In the genomic region with DNA sequence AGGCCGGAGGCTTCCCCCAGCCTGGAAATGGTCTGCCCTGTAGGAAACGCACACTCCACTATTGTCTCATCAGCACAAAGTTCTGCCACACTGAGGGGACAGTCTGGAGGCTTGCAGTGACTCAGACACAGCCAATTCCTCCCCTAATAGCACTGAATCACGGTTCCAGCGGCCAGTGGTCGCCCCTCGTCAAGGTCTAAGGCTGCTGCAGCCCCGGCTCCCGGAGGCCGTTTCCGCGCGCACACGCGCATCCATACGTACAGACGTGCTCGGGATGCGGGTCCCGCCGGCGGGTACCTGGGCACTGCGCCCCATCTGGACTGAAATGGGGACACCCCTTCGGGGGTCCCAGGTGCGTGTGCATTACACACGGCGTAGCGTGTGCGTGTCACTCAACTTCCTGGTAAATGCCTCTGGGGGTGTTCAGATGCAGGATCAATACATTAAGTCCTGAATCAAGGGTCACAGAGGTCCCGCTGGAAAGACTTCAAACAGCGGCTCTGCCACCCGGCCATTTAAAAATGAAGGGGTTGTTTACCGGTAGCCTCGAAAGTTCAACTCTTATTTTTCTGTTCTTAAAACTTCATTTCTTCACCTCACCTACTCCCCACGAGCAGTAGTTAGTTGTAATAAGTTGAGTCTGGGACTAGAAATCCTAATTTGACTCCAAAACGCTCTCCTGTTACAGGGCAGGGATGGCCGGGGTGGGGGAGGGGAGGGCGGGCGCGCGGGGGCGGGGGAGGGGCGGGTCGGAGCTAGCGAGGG, we compare ENCODE assay signal across 1 cellular context.
TF ChIP-seq lines count a peak whose summit lies in the region.

No MANE protein-coding gene starts in this region.

TF ChIP-seq in HepG2, 621 proteins besides CTCF, POLR2A, EP300 and RAD21 (continued from another document and continues in another):
- TF ChIP-seq, protein P1, sequence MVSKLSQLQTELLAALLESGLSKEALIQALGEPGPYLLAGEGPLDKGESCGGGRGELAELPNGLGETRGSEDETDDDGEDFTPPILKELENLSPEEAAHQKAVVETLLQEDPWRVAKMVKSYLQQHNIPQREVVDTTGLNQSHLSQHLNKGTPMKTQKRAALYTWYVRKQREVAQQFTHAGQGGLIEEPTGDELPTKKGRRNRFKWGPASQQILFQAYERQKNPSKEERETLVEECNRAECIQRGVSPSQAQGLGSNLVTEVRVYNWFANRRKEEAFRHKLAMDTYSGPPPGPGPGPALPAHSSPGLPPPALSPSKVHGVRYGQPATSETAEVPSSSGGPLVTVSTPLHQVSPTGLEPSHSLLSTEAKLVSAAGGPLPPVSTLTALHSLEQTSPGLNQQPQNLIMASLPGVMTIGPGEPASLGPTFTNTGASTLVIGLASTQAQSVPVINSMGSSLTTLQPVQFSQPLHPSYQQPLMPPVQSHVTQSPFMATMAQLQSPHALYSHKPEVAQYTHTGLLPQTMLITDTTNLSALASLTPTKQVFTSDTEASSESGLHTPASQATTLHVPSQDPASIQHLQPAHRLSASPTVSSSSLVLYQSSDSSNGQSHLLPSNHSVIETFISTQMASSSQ (IDR thresholded peaks at IDR 0.05; ENCODE audit: low read depth) = no peak
- TF ChIP-seq, protein P1 (CRISPR knock-in tag; IDR thresholded peaks at IDR 0.05; ENCODE audit: borderline replicate concordance) = no peak
- TF ChIP-seq, protein P2, sequence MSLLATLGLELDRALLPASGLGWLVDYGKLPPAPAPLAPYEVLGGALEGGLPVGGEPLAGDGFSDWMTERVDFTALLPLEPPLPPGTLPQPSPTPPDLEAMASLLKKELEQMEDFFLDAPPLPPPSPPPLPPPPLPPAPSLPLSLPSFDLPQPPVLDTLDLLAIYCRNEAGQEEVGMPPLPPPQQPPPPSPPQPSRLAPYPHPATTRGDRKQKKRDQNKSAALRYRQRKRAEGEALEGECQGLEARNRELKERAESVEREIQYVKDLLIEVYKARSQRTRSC (CRISPR knock-in tag; IDR thresholded peaks at IDR 0.05; ENCODE audit: low read depth) = no peak
- TF ChIP-seq, protein P3, sequence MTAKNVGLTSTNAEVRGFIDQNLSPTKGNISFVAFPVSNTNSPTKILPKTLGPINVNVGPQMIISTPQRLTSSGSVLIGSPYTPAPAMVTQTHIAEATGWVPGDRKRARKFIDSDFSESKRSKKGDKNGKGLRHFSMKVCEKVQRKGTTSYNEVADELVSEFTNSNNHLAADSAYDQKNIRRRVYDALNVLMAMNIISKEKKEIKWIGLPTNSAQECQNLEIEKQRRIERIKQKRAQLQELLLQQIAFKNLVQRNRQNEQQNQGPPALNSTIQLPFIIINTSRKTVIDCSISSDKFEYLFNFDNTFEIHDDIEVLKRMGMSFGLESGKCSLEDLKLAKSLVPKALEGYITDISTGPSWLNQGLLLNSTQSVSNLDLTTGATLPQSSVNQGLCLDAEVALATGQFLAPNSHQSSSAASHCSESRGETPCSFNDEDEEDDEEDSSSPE (CRISPR knock-in tag; IDR thresholded peaks at IDR 0.05) = no peak; the same call in 1 of the 2 replicates
- TF ChIP-seq, protein P4, sequence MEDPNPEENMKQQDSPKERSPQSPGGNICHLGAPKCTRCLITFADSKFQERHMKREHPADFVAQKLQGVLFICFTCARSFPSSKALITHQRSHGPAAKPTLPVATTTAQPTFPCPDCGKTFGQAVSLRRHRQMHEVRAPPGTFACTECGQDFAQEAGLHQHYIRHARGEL (CRISPR knock-in tag; IDR thresholded peaks at IDR 0.05) = no peak
- TF ChIP-seq ZNF660 (CRISPR knock-in tag; IDR thresholded peaks at IDR 0.05; ENCODE audit: borderline replicate concordance, low read depth) (no peak), ZNF549 (CRISPR knock-in tag; IDR thresholded peaks at IDR 0.05) (no peak), MIER3 (CRISPR knock-in tag; IDR thresholded peaks at IDR 0.05; ENCODE audit: borderline replicate concordance) (no peak), MTF2 (CRISPR knock-in tag; IDR thresholded peaks at IDR 0.05; ENCODE audit: borderline replicate concordance) (no peak), PTBP1 (IDR thresholded peaks at IDR 0.05; ENCODE audit: low read depth, low read length, poor library complexity, severe bottlenecking) (no peak), TCF12 (IDR thresholded peaks at IDR 0.05) (no peak), TCF12 (CRISPR knock-in tag; IDR thresholded peaks at IDR 0.05) (no peak), ZNF282 (IDR thresholded peaks at IDR 0.05; ENCODE audit: partially characterized antibody) (no peak), DNMT1 (CRISPR knock-in tag; IDR thresholded peaks at IDR 0.05) (no peak), ZNF253 (CRISPR knock-in tag; IDR thresholded peaks at IDR 0.05; ENCODE audit: borderline replicate concordance) (no peak), ZNF292 (CRISPR knock-in tag; IDR thresholded peaks at IDR 0.05; ENCODE audit: borderline replicate concordance, low read depth) (no peak), ZNF598 (CRISPR knock-in tag; IDR thresholded peaks at IDR 0.05; ENCODE audit: borderline replicate concordance) (no peak), ZFY (CRISPR knock-in tag; IDR thresholded peaks at IDR 0.05) (peak; percentile 62), DNMT3B (CRISPR knock-in tag; conservative IDR thresholded peaks at IDR 0.05) (no peak), JUN (CRISPR knock-in tag; IDR thresholded peaks at IDR 0.05) (no peak), ZEB1 (IDR thresholded peaks at IDR 0.05; ENCODE audit: insufficient replicate concordance, low read depth) (no peak), MLLT10 (CRISPR knock-in tag; IDR thresholded peaks at IDR 0.05) (no peak), NFRKB (IDR thresholded peaks at IDR 0.05) (no peak), SNAPC2 (CRISPR knock-in tag; IDR thresholded peaks at IDR 0.05) (0 out of 2 replicates have a peak, but pooled peaks have one; percentile 17)
- TF ChIP-seq, protein P5, sequence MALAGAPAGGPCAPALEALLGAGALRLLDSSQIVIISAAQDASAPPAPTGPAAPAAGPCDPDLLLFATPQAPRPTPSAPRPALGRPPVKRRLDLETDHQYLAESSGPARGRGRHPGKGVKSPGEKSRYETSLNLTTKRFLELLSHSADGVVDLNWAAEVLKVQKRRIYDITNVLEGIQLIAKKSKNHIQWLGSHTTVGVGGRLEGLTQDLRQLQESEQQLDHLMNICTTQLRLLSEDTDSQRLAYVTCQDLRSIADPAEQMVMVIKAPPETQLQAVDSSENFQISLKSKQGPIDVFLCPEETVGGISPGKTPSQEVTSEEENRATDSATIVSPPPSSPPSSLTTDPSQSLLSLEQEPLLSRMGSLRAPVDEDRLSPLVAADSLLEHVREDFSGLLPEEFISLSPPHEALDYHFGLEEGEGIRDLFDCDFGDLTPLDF (CRISPR knock-in tag; IDR thresholded peaks at IDR 0.05) = peak; percentile 52; the same call in 1 of the 2 replicates
- TF ChIP-seq, protein P6, sequence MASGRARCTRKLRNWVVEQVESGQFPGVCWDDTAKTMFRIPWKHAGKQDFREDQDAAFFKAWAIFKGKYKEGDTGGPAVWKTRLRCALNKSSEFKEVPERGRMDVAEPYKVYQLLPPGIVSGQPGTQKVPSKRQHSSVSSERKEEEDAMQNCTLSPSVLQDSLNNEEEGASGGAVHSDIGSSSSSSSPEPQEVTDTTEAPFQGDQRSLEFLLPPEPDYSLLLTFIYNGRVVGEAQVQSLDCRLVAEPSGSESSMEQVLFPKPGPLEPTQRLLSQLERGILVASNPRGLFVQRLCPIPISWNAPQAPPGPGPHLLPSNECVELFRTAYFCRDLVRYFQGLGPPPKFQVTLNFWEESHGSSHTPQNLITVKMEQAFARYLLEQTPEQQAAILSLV (CRISPR knock-in tag; IDR thresholded peaks at IDR 0.05; ENCODE audit: borderline replicate concordance) = no peak
- TF ChIP-seq, protein P7, sequence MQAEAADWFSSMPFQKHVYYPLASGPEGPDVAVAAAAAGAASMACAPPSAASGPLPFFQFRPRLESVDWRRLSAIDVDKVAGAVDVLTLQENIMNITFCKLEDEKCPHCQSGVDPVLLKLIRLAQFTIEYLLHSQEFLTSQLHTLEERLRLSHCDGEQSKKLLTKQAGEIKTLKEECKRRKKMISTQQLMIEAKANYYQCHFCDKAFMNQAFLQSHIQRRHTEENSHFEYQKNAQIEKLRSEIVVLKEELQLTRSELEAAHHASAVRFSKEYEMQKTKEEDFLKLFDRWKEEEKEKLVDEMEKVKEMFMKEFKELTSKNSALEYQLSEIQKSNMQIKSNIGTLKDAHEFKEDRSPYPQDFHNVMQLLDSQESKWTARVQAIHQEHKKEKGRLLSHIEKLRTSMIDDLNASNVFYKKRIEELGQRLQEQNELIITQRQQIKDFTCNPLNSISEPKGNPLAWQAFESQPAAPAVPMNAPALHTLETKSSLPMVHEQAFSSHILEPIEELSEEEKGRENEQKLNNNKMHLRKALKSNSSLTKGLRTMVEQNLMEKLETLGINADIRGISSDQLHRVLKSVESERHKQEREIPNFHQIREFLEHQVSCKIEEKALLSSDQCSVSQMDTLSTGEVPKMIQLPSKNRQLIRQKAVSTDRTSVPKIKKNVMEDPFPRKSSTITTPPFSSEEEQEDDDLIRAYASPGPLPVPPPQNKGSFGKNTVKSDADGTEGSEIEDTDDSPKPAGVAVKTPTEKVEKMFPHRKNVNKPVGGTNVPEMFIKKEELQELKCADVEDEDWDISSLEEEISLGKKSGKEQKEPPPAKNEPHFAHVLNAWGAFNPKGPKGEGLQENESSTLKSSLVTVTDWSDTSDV (CRISPR knock-in tag; IDR thresholded peaks at IDR 0.05) = no peak
- TF ChIP-seq, protein P8, sequence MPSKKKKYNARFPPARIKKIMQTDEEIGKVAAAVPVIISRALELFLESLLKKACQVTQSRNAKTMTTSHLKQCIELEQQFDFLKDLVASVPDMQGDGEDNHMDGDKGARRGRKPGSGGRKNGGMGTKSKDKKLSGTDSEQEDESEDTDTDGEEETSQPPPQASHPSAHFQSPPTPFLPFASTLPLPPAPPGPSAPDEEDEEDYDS (CRISPR knock-in tag; IDR thresholded peaks at IDR 0.05) = peak; percentile 19; the same call in 1 of the 2 replicates
- TF ChIP-seq, protein P9, sequence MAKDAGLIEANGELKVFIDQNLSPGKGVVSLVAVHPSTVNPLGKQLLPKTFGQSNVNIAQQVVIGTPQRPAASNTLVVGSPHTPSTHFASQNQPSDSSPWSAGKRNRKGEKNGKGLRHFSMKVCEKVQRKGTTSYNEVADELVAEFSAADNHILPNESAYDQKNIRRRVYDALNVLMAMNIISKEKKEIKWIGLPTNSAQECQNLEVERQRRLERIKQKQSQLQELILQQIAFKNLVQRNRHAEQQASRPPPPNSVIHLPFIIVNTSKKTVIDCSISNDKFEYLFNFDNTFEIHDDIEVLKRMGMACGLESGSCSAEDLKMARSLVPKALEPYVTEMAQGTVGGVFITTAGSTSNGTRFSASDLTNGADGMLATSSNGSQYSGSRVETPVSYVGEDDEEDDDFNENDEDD (CRISPR knock-in tag; IDR thresholded peaks at IDR 0.05; ENCODE audit: borderline replicate concordance) = no peak; the same call in 1 of the 2 replicates
- TF ChIP-seq, protein P10, sequence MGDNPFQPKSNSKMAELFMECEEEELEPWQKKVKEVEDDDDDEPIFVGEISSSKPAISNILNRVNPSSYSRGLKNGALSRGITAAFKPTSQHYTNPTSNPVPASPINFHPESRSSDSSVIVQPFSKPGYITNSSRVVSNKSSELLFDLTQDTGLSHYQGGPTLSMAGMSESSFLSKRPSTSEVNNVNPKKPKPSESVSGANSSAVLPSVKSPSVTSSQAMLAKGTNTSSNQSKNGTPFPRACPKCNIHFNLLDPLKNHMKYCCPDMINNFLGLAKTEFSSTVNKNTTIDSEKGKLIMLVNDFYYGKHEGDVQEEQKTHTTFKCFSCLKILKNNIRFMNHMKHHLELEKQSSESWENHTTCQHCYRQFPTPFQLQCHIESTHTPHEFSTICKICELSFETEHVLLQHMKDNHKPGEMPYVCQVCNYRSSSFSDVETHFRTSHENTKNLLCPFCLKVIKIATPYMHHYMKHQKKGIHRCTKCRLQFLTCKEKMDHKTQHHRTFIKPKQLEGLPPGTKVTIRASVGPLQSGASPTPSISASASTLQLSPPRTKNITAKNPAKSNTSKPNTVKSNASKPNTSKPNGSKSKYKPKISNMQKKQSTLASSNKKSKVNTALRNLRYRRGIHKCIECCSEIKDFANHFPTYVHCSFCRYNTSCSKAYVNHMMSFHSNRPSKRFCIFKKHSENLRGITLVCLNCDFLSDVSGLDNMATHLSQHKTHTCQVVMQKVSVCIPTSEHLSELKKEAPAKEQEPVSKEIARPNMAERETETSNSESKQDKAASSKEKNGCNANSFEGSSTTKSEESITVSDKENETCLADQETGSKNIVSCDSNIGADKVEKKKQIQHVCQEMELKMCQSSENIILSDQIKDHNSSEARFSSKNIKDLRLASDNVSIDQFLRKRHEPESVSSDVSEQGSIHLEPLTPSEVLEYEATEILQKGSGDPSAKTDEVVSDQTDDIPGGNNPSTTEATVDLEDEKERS (CRISPR knock-in tag; IDR thresholded peaks at IDR 0.05) = 0 out of 2 replicates have a peak, but pooled peaks have one; percentile 18
- TF ChIP-seq, protein P11, sequence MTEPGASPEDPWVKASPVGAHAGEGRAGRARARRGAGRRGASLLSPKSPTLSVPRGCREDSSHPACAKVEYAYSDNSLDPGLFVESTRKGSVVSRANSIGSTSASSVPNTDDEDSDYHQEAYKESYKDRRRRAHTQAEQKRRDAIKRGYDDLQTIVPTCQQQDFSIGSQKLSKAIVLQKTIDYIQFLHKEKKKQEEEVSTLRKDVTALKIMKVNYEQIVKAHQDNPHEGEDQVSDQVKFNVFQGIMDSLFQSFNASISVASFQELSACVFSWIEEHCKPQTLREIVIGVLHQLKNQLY (CRISPR knock-in tag; IDR thresholded peaks at IDR 0.05) = no peak
